Comparison of ENCODE assay signal across 32 cellular contexts in genomic region chr15:31102049-31102321, GRCh38.
DNase-seq lines count a peak whose midpoint lies in the region; ATAC-seq lines count a peak whose summit lies in the region.
"Had no signal": no experiment of that assay in that cellular context is flagged by ENCODE, and none has a peak within 500 bp of the region (broad histone marks: within the 10 kb centered on the region; RNA-seq: fewer than 3 reads in every experiment).

No MANE protein-coding gene starts in this region.

- H3K4me1 Mint-ChIP-seq in stimulated activated memory B cell treated with anti-CD40 and anti-IgM and Interleukin-4, amounts not matched to agents 10 μg/mL and 1 μg/mL and 100 μg/mL, for 72 hours, result peaks cover 26% of the 10 kb centered on the region
- H3K4me1 Mint-ChIP-seq: activated CD4-positive, alpha-beta T cell treated with anti-CD3 and anti-CD28 coated beads, Interleukin-2, amount 10 ng/mL, durations not matched to agents 24 days and 14 days had no signal

- DNase-seq in NCI-H69 (lab: John Stamatoyannopoulos, UW) (peak; percentile 88), globus pallidus (ENCODE audit: low spot score) (peak; percentile 41), substantia nigra (lab: John Stamatoyannopoulos, UW) (peak in 6 of 49 donors; percentile 31 to 64 (median 50))
- DNase-seq: activated CD4-positive, alpha-beta T cell treated with anti-CD3 and anti-CD28 coated beads, Interleukin-2, amount 10 ng/mL, durations not matched to agents 24 days and 14 days; activated effector memory CD4-positive, alpha-beta T cell treated with anti-CD3 and anti-CD28 coated beads, Interleukin-2, amount 50 U/mL, for 16 hours; activated naive CD8-positive, alpha-beta T cell treated with anti-CD3 and anti-CD28 coated beads, Interleukin-2, amount 10 ng/mL, durations not matched to agents 7 days and 5 days; activated T-cell treated with anti-CD3 and anti-CD28 coated beads, Interleukin-2, amount 50 U/mL, for 1 hour; cortex of kidney; heart left ventricle; islet precursor cell; KBM-7; left ventricle myocardium inferior; NCI-H1092 treated with DMSO at 0.1 percent for 48 hours; NCI-H1694 treated with DMSO at 0.1 percent for 48 hours; NCI-H2171; NK-92 treated with Interleukin-12 subunit alpha and Interleukin-12 subunit beta, amount 100 ng/mL, for 24 hours; PC-9; SHP77; sigmoid colon; stimulated activated CD4-positive, alpha-beta T cell treated with anti-CD3 and anti-CD28 coated beads, Interleukin-4, amount 100 ng/mL, for 1 hour had no signal

- no peaks in the 10 kb centered on the region for H3K36me3 Mint-ChIP-seq in stimulated activated memory B cell treated with anti-CD40 and anti-IgM and Interleukin-4, amounts not matched to agents 10 μg/mL and 1 μg/mL and 100 μg/mL, for 72 hours
- H3K36me3 Mint-ChIP-seq: activated naive CD8-positive, alpha-beta T cell treated with anti-CD3 and anti-CD28 coated beads, Interleukin-2, amount 10 ng/mL, durations not matched to agents 7 days and 5 days; type B pancreatic cell had no signal

- ATAC-seq in stimulated activated memory B cell treated with anti-CD40 and anti-IgM and Interleukin-4, amounts not matched to agents 10 μg/mL and 1 μg/mL and 100 μg/mL, for 72 hours, result no peak
- ATAC-seq in HG03565 (IDR thresholded peaks at IDR 0.05; ENCODE audit: unreplicated experiment) (no peak), GM21447 (IDR thresholded peaks at IDR 0.05; ENCODE audit: unreplicated experiment) (no peak)
- ATAC-seq: GM12878, HCT116, heart left ventricle had no signal

- no peaks in the 10 kb centered on the region for H3K9me3 Mint-ChIP-seq in stimulated activated memory B cell treated with anti-CD40 and anti-IgM and Interleukin-4, amounts not matched to agents 10 μg/mL and 1 μg/mL and 100 μg/mL, for 72 hours
- H3K9me3 Mint-ChIP-seq: activated CD4-positive, alpha-beta T cell treated with anti-CD3 and anti-CD28 coated beads, Interleukin-2, amount 10 ng/mL, durations not matched to agents 24 days and 14 days; activated naive CD8-positive, alpha-beta T cell treated with anti-CD3 and anti-CD28 coated beads, Interleukin-2, amount 10 ng/mL, durations not matched to agents 7 days and 5 days; type B pancreatic cell had no signal

- H3K27me3 Mint-ChIP-seq in stimulated activated memory B cell treated with anti-CD40 and anti-IgM and Interleukin-4, amounts not matched to agents 10 μg/mL and 1 μg/mL and 100 μg/mL, for 72 hours, result no peaks in the 10 kb centered on the region
- H3K27me3 Mint-ChIP-seq: type B pancreatic cell had no signal

- H3K27ac ChIP-seq in angular gyrus (ENCODE audit: low read depth, low read length) (peak overlapping the region; percentile 82), substantia nigra (ENCODE audit: low read depth, low read length, poor library complexity, severe bottlenecking) (peak overlapping the region; percentile 30)
- H3K27ac ChIP-seq: ascending aorta, BLaER1, cardiac muscle cell, foreskin keratinocyte, heart left ventricle, left ventricle myocardium inferior, neutrophil, PC-9, sigmoid colon had no signal

- H3K4me3 Mint-ChIP-seq in stimulated activated memory B cell treated with anti-CD40 and anti-IgM and Interleukin-4, amounts not matched to agents 10 μg/mL and 1 μg/mL and 100 μg/mL, for 72 hours, result no peak overlapping the region
- H3K4me3 Mint-ChIP-seq: activated CD4-positive, alpha-beta T cell treated with anti-CD3 and anti-CD28 coated beads, Interleukin-2, amount 10 ng/mL, durations not matched to agents 24 days and 14 days; activated naive CD8-positive, alpha-beta T cell treated with anti-CD3 and anti-CD28 coated beads, Interleukin-2, amount 10 ng/mL, durations not matched to agents 7 days and 5 days; type B pancreatic cell had no signal

- H3K27ac Mint-ChIP-seq in stimulated activated memory B cell treated with anti-CD40 and anti-IgM and Interleukin-4, amounts not matched to agents 10 μg/mL and 1 μg/mL and 100 μg/mL, for 72 hours, result no peak overlapping the region
- H3K27ac Mint-ChIP-seq: activated CD4-positive, alpha-beta T cell treated with anti-CD3 and anti-CD28 coated beads, Interleukin-2, amount 10 ng/mL, durations not matched to agents 24 days and 14 days; activated naive CD8-positive, alpha-beta T cell treated with anti-CD3 and anti-CD28 coated beads, Interleukin-2, amount 10 ng/mL, durations not matched to agents 7 days and 5 days; type B pancreatic cell had no signal
